22 cellular contexts compared by ENCODE assay signal in genomic region chr20:61376541-61377231, GRCh38.
DNase-seq lines count a peak whose midpoint lies in the region; FAIRE-seq and TF ChIP-seq lines count a peak whose summit lies in the region.
"Had no signal": no experiment of that assay in that cellular context is flagged by ENCODE, and none has a peak within 500 bp of the region (broad histone marks: within the 10 kb centered on the region; RNA-seq: fewer than 3 reads in every experiment).

No MANE protein-coding gene starts in this region.

- no peaks in the 10 kb centered on the region for H4K20me1 ChIP-seq in H1 (replicated peaks in 1 of 2; ENCODE audit: control insufficient read depth in 1 of 2, insufficient read depth in 2 of 2, low read length in 2 of 2)
- H4K20me1 ChIP-seq: BLaER1 had no signal

- H3K14ac ChIP-seq in H1 (ENCODE audit: insufficient read length) (no peak overlapping the region), neuronal stem cell (ENCODE audit: low read length) (peak overlapping the region; percentile 27)

- H2BK120ac ChIP-seq in H1 (replicated peaks; ENCODE audit: low read depth, low read length) (no peak overlapping the region), neuronal stem cell (ENCODE audit: low read depth, low read length) (no peak overlapping the region)

- peaks cover 0 to 3% (median 2%) of the 10 kb centered on the region in 4 experiments; a peak in 1 of 7 replicates for H3K4me1 ChIP-seq in H1 (replicated peaks in 1 of 4; ENCODE audit: control insufficient read depth in 3 of 4, insufficient read depth in 4 of 4, low read length in 3 of 4)
- H3K4me1 ChIP-seq in neuronal stem cell (ENCODE audit: control insufficient read depth in 2 of 2, insufficient read depth in 1 of 2, low read depth in 1 of 2, low read length in 2 of 2) = peaks cover 12 to 13% of the 10 kb centered on the region in 2 donors
- H3K4me1 ChIP-seq in suprapubic skin = no peaks in the 10 kb centered on the region
- H3K4me1 ChIP-seq: BLaER1, Caco-2 had no signal

- H3K4me2 ChIP-seq in H1 (ENCODE audit: insufficient read depth in 1 of 2, low read depth in 2 of 2, low read length in 2 of 2) = no peak overlapping the region
- H3K4me2 ChIP-seq in neuronal stem cell (ENCODE audit: insufficient read depth, low read length, poor library complexity, severe bottlenecking) = no peak overlapping the region
- H3K4me2 ChIP-seq: BLaER1, GM23338 had no signal

- WGBS in H1 (ENCODE audit: extremely low coverage in 1 of 2, insufficient coverage in 1 of 2, insufficient read length in 1 of 2, insufficient replicate concordance in 2 of 2, low coverage in 1 of 2, low lambda C conversion rate in 2 of 2, missing lambda C conversion rate in 1 of 2), 2 experiments = 95% methylated on average over 12 of the region's 12 CpGs; no CpG with 5 or more reads in 1 of the 2 experiments
- no CpG with 5 or more reads among the region's 12 CpGs for WGBS in neuronal stem cell (ENCODE audit: extremely low coverage in 2 of 2, insufficient read length in 2 of 2, insufficient replicate concordance in 1 of 2), 2 donors
- 91% methylated on average over 9 of the region's 12 CpGs for WGBS in suprapubic skin

- H3K27me3 ChIP-seq in H1 (replicated peaks in 1 of 4; ENCODE audit: control insufficient read depth in 3 of 4, extremely low read depth in 1 of 4, insufficient read depth in 3 of 4, low read length in 3 of 4) = peaks cover 0 to 4% (median 1%) of the 10 kb centered on the region in 4 experiments; a peak in 2 of 7 replicates
- no peaks in the 10 kb centered on the region for H3K27me3 ChIP-seq in neuronal stem cell (ENCODE audit: control insufficient read depth in 3 of 3, insufficient read depth in 3 of 3, low read depth in 1 of 3, low read length in 3 of 3)
- peaks cover 9% of the 10 kb centered on the region for H3K27me3 ChIP-seq in suprapubic skin
- H3K27me3 ChIP-seq: BLaER1 had no signal

- TF ChIP-seq POLR2A in H1 (IDR thresholded peaks at IDR 0.05; ENCODE audit: control extremely low read depth in 1 of 2, low read depth in 2 of 2, low read length in 2 of 2) (no peak), suprapubic skin (IDR thresholded peaks at IDR 0.05) (no peak)

- CTCF ChIA-PET in H1 (lab: Charles Lee; ENCODE audit: partially characterized antibody) = no interaction called here

- H3K79me2 ChIP-seq in H1 (ENCODE audit: control insufficient read depth in 1 of 2, insufficient read depth in 2 of 2, low read length in 2 of 2) = no peaks in the 10 kb centered on the region

- no peak overlapping the region for H3K4me3 ChIP-seq in H1 (ENCODE audit: extremely low read depth in 1 of 4, insufficient read depth in 2 of 4, low read depth in 3 of 4, low read length in 4 of 4)
- H3K4me3 ChIP-seq in neuronal stem cell (ENCODE audit: low read length in 2 of 2) = no peak overlapping the region
- H3K4me3 ChIP-seq in suprapubic skin = no peak overlapping the region
- H3K4me3 ChIP-seq: BLaER1, GM23338 had no signal

- FAIRE-seq in HTR-8/SVneo (lab: Jason Lieb, UNC) (peak; percentile 42), H1 (lab: Jason Lieb, UNC) (no peak)
- FAIRE-seq: A204.1, G401.6, GM12892, H54 had no signal

- H2BK20ac ChIP-seq in H1 (ENCODE audit: low read length) = no peak overlapping the region

- H4K8ac ChIP-seq in H1 (ENCODE audit: extremely low read depth, insufficient read depth, low read length) = no peak overlapping the region
- H4K8ac ChIP-seq in neuronal stem cell (ENCODE audit: low read depth, low read length) = no peak overlapping the region

- H2AK5ac ChIP-seq in H1 (ENCODE audit: low read depth, low read length) = 0 out of 2 replicates have a peak overlapping the region, but pooled peaks have one; percentile 13
- peak overlapping the region; percentile 10 for H2AK5ac ChIP-seq in neuronal stem cell (ENCODE audit: low read depth, low read length)

- no peak overlapping the region for H3K4ac ChIP-seq in H1 (replicated peaks; ENCODE audit: insufficient read length, low read depth, low read length)
- H3K4ac ChIP-seq in neuronal stem cell (ENCODE audit: low read length) = no peak overlapping the region

- no peak overlapping the region for H3K56ac ChIP-seq in H1 (replicated peaks; ENCODE audit: insufficient read length, low read depth, low read length)

- no peak overlapping the region for H2AFZ ChIP-seq in H1 (ENCODE audit: low read length)
- H2AFZ ChIP-seq in neuronal stem cell (ENCODE audit: low read length) = no peak overlapping the region
- H2AFZ ChIP-seq: GM23338 had no signal

- H3K79me1 ChIP-seq in H1 (ENCODE audit: low read depth, low read length) (no peaks in the 10 kb centered on the region), neuronal stem cell (ENCODE audit: low read depth, low read length) (peaks cover 2% of the 10 kb centered on the region)

- H3K9me3 ChIP-seq in H1 (ENCODE audit: insufficient read depth in 2 of 2, low read depth in 1 of 2, low read length in 1 of 2) (no peaks in the 10 kb centered on the region; a peak in 1 of 4 replicates), neuronal stem cell (replicated peaks in 1 of 2; ENCODE audit: control insufficient read depth in 2 of 2, insufficient read depth in 1 of 2, low read depth in 1 of 2, low read length in 2 of 2) (peaks cover 6 to 13% of the 10 kb centered on the region in 2 donors), suprapubic skin (no peaks in the 10 kb centered on the region)

- DNase-seq in NCI-H524 (lab: John Stamatoyannopoulos, UW) = peak; percentile 11 to 12
- no peak for DNase-seq in NCI-H524 treated with DMSO at 0.1 percent for 48 hours (lab: John Stamatoyannopoulos, UW)
- DNase-seq in HTR-8/SVneo (ENCODE audit: insufficient read length, low spot score) = no peak
- DNase-seq in H1 (ENCODE audit: low read depth in 1 of 2, low spot score in 2 of 2) = no peak
- no peak for DNase-seq in neuronal stem cell (ENCODE audit: low spot score)
- DNase-seq in T-helper 2 cell = no peak
- DNase-seq in NOMO-1 treated with dmso at 0.1 percent for 144 hours (lab: John Stamatoyannopoulos, UW; ENCODE audit: unreplicated experiment) = no peak
- no peak for DNase-seq in suprapubic skin (ENCODE audit: low spot score in 2 of 2)
- DNase-seq: Caco-2; CD4-positive, CD25-positive, alpha-beta regulatory T cell; CD8-positive, alpha-beta T cell; DMS153; DND-41; HCEC 1CT had no signal

- TF ChIP-seq EP300 in H1 (IDR thresholded peaks at IDR 0.05; ENCODE audit: borderline replicate concordance in 1 of 2, low read depth in 2 of 2, low read length in 2 of 2) = no peak
- no peak for TF ChIP-seq EP300 in suprapubic skin (IDR thresholded peaks at IDR 0.05)

- H3K23me2 ChIP-seq in H1 (ENCODE audit: low read depth, low read length) = peaks cover 10% of the 10 kb centered on the region; the same call in 1 of the 2 replicates

- TF ChIP-seq CTCF in H1 (IDR thresholded peaks at IDR 0.05; ENCODE audit: control extremely low read depth in 1 of 3, insufficient read depth in 1 of 3, low read depth in 1 of 3, low read length in 3 of 3) = no peak
- no peak for TF ChIP-seq CTCF in suprapubic skin (IDR thresholded peaks at IDR 0.05)

- H2BK5ac ChIP-seq in H1 (ENCODE audit: low read depth, low read length) (no peak overlapping the region), neuronal stem cell (ENCODE audit: low read length) (no peak overlapping the region)

- H3K23ac ChIP-seq in H1 (ENCODE audit: insufficient read length) (no peak overlapping the region), neuronal stem cell (ENCODE audit: low read depth, low read length, poor library complexity) (no peak overlapping the region)

- no peak overlapping the region for H3K9ac ChIP-seq in H1 (replicated peaks in 1 of 4; ENCODE audit: extremely low read depth in 1 of 4, low read depth in 3 of 4, low read length in 3 of 4)
- no peak overlapping the region for H3K9ac ChIP-seq in neuronal stem cell (ENCODE audit: low read depth, low read length, poor library complexity)
- H3K9ac ChIP-seq: BLaER1 had no signal

- TF ChIP-seq RAD21 in H1 (IDR thresholded peaks at IDR 0.05 in 1 of 2, conservative IDR thresholded peaks at IDR 0.05 in 1 of 2; ENCODE audit: low read depth in 2 of 2, low read length in 2 of 2) = no peak

- H4K91ac ChIP-seq in H1 (replicated peaks; ENCODE audit: insufficient read length, low read length) (peak overlapping the region; percentile 1), neuronal stem cell (ENCODE audit: low read depth, low read length, poor library complexity) (no peak overlapping the region)

- no peak overlapping the region for H2BK15ac ChIP-seq in H1 (ENCODE audit: low read length)
- H2BK15ac ChIP-seq in neuronal stem cell (ENCODE audit: low read length) = peak overlapping the region; percentile 12

- no peak overlapping the region for H3K18ac ChIP-seq in H1 (ENCODE audit: extremely low read depth, low read length)
- H3K18ac ChIP-seq in neuronal stem cell (ENCODE audit: low read length) = peak overlapping the region; percentile 23

- no peaks in the 10 kb centered on the region for H3K36me3 ChIP-seq in H1 (ENCODE audit: control insufficient read depth in 2 of 4, insufficient read depth in 4 of 4, low read length in 3 of 4)
- no peaks in the 10 kb centered on the region for H3K36me3 ChIP-seq in neuronal stem cell (replicated peaks in 1 of 2; ENCODE audit: control insufficient read depth in 2 of 2, insufficient read depth in 2 of 2, low read length in 2 of 2)
- no peaks in the 10 kb centered on the region for H3K36me3 ChIP-seq in suprapubic skin
- H3K36me3 ChIP-seq: BLaER1 had no signal

- no peak overlapping the region for H4K5ac ChIP-seq in H1 (ENCODE audit: insufficient read length, low read depth, low read length)

- POLR2A ChIA-PET in H1 (lab: Charles Lee; ENCODE audit: partially characterized antibody) = no interaction called here

- no peak overlapping the region for H2BK12ac ChIP-seq in H1 (ENCODE audit: low read depth, low read length)
- H2BK12ac ChIP-seq in neuronal stem cell (ENCODE audit: low read length) = no peak overlapping the region

- H3K27ac ChIP-seq in H1 (ENCODE audit: low read depth, low read length) (no peak overlapping the region), neuronal stem cell (replicated peaks; ENCODE audit: low read length) (no peak overlapping the region), suprapubic skin (no peak overlapping the region)
- H3K27ac ChIP-seq: 22Rv1, BLaER1, C4-2B had no signal

TF ChIP-seq in H1, 55 proteins besides CTCF, POLR2A, EP300 and RAD21 (continues in another document):
- no peak for TF ChIP-seq ATF2 (IDR thresholded peaks at IDR 0.05; ENCODE audit: low read length)
- no peak for TF ChIP-seq CHD2 (IDR thresholded peaks at IDR 0.05; ENCODE audit: low read length)
- TF ChIP-seq SAP30 (IDR thresholded peaks at IDR 0.05; ENCODE audit: insufficient read depth, insufficient replicate concordance, low read length) = no peak
- no peak for TF ChIP-seq SUZ12 (IDR thresholded peaks at IDR 0.05; ENCODE audit: low read length)

Comparison
In these comparisons a context has a peak if more than half of its experiments do, and no peak if none do; other contexts are left out.
1. DNase-seq: peak in NCI-H524 (2 of 2); none in NCI-H524 treated with DMSO at 0.1 percent for 48 hours (single experiment), HTR-8/SVneo (single experiment), H1 (0 of 2), neuronal stem cell (single experiment), T-helper 2 cell (0 of 5), NOMO-1 treated with dmso at 0.1 percent for 144 hours (single experiment) and suprapubic skin (0 of 2).